ENCODE assay signal across 2 cellular contexts in genomic region chr6:89776583-89777233, GRCh38.
TF ChIP-seq lines count a peak whose summit lies in the region.

No MANE protein-coding gene starts in this region.

TF ChIP-seq in GM23338, 12 proteins besides CTCF, POLR2A, EP300 and RAD21:
- TF ChIP-seq REST (IDR thresholded peaks at IDR 0.05; ENCODE audit: unreplicated experiment) (no peak), ETS1 (IDR thresholded peaks at IDR 0.05) (no peak), EZH2phosphoT487 (IDR thresholded peaks at IDR 0.05; ENCODE audit: unreplicated experiment) (no peak), ZNF331 (CRISPR knock-in tag; IDR thresholded peaks at IDR 0.05; ENCODE audit: low read depth) (no peak), ZNF462 (CRISPR knock-in tag; IDR thresholded peaks at IDR 0.05) (no peak)

TF ChIP-seq in GM12878, 131 proteins besides CTCF, POLR2A, EP300 and RAD21:
- no peak for TF ChIP-seq ZNF207 (IDR thresholded peaks at IDR 0.05; ENCODE audit: borderline replicate concordance)
- TF ChIP-seq SUZ12 (IDR thresholded peaks at IDR 0.05; ENCODE audit: unreplicated experiment), result no peak
- TF ChIP-seq FOXM1 (IDR thresholded peaks at IDR 0.05; ENCODE audit: low read depth, low read length), result no peak
- no peak for TF ChIP-seq RELA (IDR thresholded peaks at IDR 0.05; ENCODE audit: borderline replicate concordance, partially characterized antibody)
- no peak for TF ChIP-seq ZNF592 (IDR thresholded peaks at IDR 0.05)
- TF ChIP-seq CHD4 (IDR thresholded peaks at IDR 0.05), result no peak
- no peak for TF ChIP-seq ZNF622 (IDR thresholded peaks at IDR 0.05)
- no peak for TF ChIP-seq LARP7 (IDR thresholded peaks at IDR 0.05)
- TF ChIP-seq NFIC (IDR thresholded peaks at IDR 0.05; ENCODE audit: low read depth, low read length), result no peak
- TF ChIP-seq SMAD1 (IDR thresholded peaks at IDR 0.05; ENCODE audit: low read depth, partially characterized antibody), result no peak
- no peak for TF ChIP-seq POLR2AphosphoS2 (IDR thresholded peaks at IDR 0.05; ENCODE audit: low read depth, low read length)
- TF ChIP-seq TARDBP (IDR thresholded peaks at IDR 0.05; ENCODE audit: borderline replicate concordance), result no peak
- no peak for TF ChIP-seq KAT2A (conservative IDR thresholded peaks at IDR 0.05; ENCODE audit: control insufficient read depth, low read depth, low read length)
- no peak for TF ChIP-seq BMI1 (IDR thresholded peaks at IDR 0.05; ENCODE audit: borderline replicate concordance)
- TF ChIP-seq PRDM15 (CRISPR knock-in tag; IDR thresholded peaks at IDR 0.05), result no peak
- TF ChIP-seq CBX5 (IDR thresholded peaks at IDR 0.05; ENCODE audit: low read depth), result no peak
- no peak for TF ChIP-seq IKZF1 (conservative IDR thresholded peaks at IDR 0.05)
- no peak for TF ChIP-seq SUPT20H (IDR thresholded peaks at IDR 0.05; ENCODE audit: borderline replicate concordance, control insufficient read depth, low read depth, low read length)
- TF ChIP-seq HDAC2 (IDR thresholded peaks at IDR 0.05), result no peak
TF ChIP-seq in GM12878: peak in this region for 0.
